Comparison of ENCODE assay signal across 9 cellular contexts in the genomic region with DNA sequence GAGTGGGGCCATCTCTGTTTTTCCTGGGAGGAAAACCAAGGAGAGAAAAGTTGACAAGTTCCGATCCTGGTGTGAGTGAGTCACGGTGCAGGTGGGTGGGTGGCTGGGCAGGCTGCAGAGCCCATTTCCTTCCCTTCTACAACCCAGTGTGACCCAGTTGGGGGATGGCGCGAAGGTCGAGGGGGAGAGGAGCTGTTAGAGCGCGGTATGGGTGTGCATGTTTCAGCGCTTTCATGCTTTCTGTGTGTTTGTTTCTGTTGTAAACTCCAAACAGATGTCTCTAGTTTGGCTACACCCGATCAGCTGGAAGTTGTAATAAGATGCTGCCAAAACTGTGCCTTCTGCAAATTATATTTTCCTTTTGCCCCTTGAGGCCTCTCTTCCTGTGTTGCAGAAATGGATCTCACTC. TPM values are rescaled to one million over a fixed set of nuclear protein-coding genes. Genes with fewer than 3 reads are reported as not detected.
DNase-seq lines count a peak whose midpoint lies in the region; ATAC-seq and TF ChIP-seq lines count a peak whose summit lies in the region.
"Had no signal": no experiment of that assay in that cellular context is flagged by ENCODE, and none has a peak within 500 bp of the region (broad histone marks: within the 10 kb centered on the region; RNA-seq: fewer than 3 reads in every experiment).

No MANE protein-coding gene starts in this region.

- peaks cover 32 to 40% of the 10 kb centered on the region in 2 donors for H3K4me1 ChIP-seq in thyroid gland

- H3K36me3 ChIP-seq in SK-N-MC (ENCODE audit: insufficient read depth, low read length), result peaks cover 5% of the 10 kb centered on the region
- H3K36me3 ChIP-seq in thyroid gland, result no peaks in the 10 kb centered on the region
- H3K36me3 ChIP-seq: left lung had no signal

- H3K27ac ChIP-seq in SK-N-MC, result peak overlapping the region; percentile 80
- peak overlapping the region in 2 of 3 donors; percentile 33 to 76 for H3K27ac ChIP-seq in thyroid gland

- H3K27me3 ChIP-seq in thyroid gland, result no peaks in the 10 kb centered on the region

- no peak for TF ChIP-seq POLR2A in thyroid gland (IDR thresholded peaks at IDR 0.05)

- peak overlapping the region; percentile 4 for H3K9ac ChIP-seq in SK-N-MC (ENCODE audit: insufficient read length)

- TF ChIP-seq CTCF in thyroid gland (IDR thresholded peaks at IDR 0.05), result no peak

- H3K4me3 ChIP-seq in SK-N-MC (peak overlapping the region; percentile 85), thyroid gland (replicated peaks in 1 of 3) (no peak overlapping the region)

- intact Hi-C loops in cardiac septum (cut with DNase I), result loop anchor here (2.0 to 5.0 kb wide), 2 partner anchors 49 to 313 kb away; no protein-coding TSS in a partner anchor
- intact Hi-C loops in thyroid gland (cut with DNase I), result loop anchor here (10.0 kb wide), 1 partner anchor 295 kb away; no protein-coding TSS in a partner anchor

- H3K9me3 ChIP-seq in SK-N-MC (ENCODE audit: low read depth, low read length) (no peaks in the 10 kb centered on the region), thyroid gland (no peaks in the 10 kb centered on the region)
- H3K9me3 ChIP-seq: left lung had no signal

- WGBS in thyroid gland, 2 donors, result 61 to 66% methylated on average over 9 of the region's 9 CpGs

- peak; percentile 62 for DNase-seq in activated effector memory CD4-positive, alpha-beta T cell treated with anti-CD3 and anti-CD28 coated beads, Interleukin-2, amount 50 U/mL, for 16 hours
- DNase-seq in activated effector memory CD4-positive, alpha-beta T cell treated with Interleukin-2 at 50 U/mL for 16 hours, result no peak
- DNase-seq in SK-N-MC (ENCODE audit: low read depth, low spot score), result peak; percentile 73
- peak; percentile 80 for DNase-seq in cardiac septum (ENCODE audit: low spot score)
- peak in 1 of 2 donors; percentile 12 for DNase-seq in thyroid gland
- no peak for DNase-seq in mucosa of gallbladder (ENCODE audit: low spot score)
- DNase-seq: left lung had no signal

- ATAC-seq in GM19467 (IDR thresholded peaks at IDR 0.05; ENCODE audit: unreplicated experiment) (no peak), GM18907 (IDR thresholded peaks at IDR 0.05; ENCODE audit: unreplicated experiment) (no peak)
- ATAC-seq: left lung had no signal

RNA-seq across cellular contexts. Expression of a gene that starts 3.8 kb away (rescaled TPM):
- total RNA-seq in cardiac septum (33.9 TPM), thyroid gland (10 to 100 TPM; 16.8 to 33.9 (median 22.4) TPM), mucosa of gallbladder (8.9 TPM)

RNA-seq across cellular contexts. Expression of a gene that starts 17.5 kb away (rescaled TPM):
- total RNA-seq in cardiac septum (21.3 TPM), thyroid gland (10 to 100 TPM; 34.8 to 60.3 (median 49.7) TPM), mucosa of gallbladder (31.8 TPM)

RNA-seq across cellular contexts. Expression of a gene that starts 56.3 kb away (rescaled TPM):
- total RNA-seq in cardiac septum (5.7 TPM), thyroid gland (10 to 100 TPM in 2 of 4 donors, 1 to 10 TPM in 2; 6.3 to 11.0 (median 9.7) TPM), mucosa of gallbladder (20.2 TPM)

Comparison
In these comparisons a context has a peak if more than half of its experiments do, and no peak if none do; other contexts are left out.
1. DNase-seq: peak in activated effector memory CD4-positive, alpha-beta T cell treated with anti-CD3 and anti-CD28 coated beads, Interleukin-2, amount 50 U/mL, for 16 hours (single experiment), SK-N-MC (single experiment) and cardiac septum (single experiment); none in activated effector memory CD4-positive, alpha-beta T cell treated with Interleukin-2 at 50 U/mL for 16 hours (single experiment) and mucosa of gallbladder (single experiment).